In the genomic region with DNA sequence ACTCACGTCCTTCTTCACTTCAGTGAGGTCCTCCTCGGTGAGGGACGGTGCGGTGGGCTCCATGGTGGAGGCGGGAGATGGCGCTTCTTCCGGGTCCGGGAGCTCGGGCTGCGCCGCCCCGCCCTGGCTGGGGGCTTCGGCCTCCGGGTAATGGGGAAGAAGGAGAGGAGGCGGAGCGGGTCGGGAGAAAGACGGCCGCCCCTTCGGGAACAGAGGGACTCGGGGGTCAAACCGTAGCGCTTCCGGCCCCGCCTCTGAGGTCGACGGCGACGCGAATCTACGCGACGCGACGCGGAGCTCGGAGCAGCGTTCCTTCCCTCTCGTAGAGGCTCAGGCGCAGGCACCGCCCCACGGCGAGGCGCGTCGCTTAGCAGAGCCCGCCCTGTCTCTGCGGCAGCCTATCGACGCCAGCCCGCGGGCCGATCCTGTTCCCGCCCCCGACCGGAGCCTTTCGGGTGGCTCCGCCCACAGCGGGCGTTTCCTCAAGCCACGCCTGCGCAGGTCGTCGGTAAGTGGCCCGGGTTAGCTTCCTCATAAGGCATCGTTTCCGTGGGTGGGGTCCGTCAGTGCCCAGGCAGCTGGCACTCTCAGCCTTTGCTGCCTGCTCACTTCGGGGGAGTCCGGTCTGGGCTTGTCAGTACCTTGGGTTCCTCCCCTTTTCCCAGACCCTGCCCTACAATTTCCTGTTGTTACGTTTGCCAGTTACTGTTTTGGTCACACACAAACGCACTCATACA, we compare ENCODE assay signal across 1 cellular context.
A peak's percentile ranks its signal among the peaks of the same experiment; 100 is the strongest.
TF ChIP-seq lines count a peak whose summit lies in the region.

A gene (minus strand): TSS at position 343 of the 737 bp plus-strand sequence. CDS start 280 bp downstream, at position 63.

TF ChIP-seq in K562, 482 proteins besides CTCF, POLR2A, EP300 and RAD21 (continued from another document and continues in another):
- TF ChIP-seq MAZ (CRISPR knock-in tag; conservative IDR thresholded peaks at IDR 0.05 in 1 of 2, IDR thresholded peaks at IDR 0.05 in 1 of 2): peak; percentile 53 to 91; a peak in 2 of 4 replicates
- TF ChIP-seq, protein P1, sequence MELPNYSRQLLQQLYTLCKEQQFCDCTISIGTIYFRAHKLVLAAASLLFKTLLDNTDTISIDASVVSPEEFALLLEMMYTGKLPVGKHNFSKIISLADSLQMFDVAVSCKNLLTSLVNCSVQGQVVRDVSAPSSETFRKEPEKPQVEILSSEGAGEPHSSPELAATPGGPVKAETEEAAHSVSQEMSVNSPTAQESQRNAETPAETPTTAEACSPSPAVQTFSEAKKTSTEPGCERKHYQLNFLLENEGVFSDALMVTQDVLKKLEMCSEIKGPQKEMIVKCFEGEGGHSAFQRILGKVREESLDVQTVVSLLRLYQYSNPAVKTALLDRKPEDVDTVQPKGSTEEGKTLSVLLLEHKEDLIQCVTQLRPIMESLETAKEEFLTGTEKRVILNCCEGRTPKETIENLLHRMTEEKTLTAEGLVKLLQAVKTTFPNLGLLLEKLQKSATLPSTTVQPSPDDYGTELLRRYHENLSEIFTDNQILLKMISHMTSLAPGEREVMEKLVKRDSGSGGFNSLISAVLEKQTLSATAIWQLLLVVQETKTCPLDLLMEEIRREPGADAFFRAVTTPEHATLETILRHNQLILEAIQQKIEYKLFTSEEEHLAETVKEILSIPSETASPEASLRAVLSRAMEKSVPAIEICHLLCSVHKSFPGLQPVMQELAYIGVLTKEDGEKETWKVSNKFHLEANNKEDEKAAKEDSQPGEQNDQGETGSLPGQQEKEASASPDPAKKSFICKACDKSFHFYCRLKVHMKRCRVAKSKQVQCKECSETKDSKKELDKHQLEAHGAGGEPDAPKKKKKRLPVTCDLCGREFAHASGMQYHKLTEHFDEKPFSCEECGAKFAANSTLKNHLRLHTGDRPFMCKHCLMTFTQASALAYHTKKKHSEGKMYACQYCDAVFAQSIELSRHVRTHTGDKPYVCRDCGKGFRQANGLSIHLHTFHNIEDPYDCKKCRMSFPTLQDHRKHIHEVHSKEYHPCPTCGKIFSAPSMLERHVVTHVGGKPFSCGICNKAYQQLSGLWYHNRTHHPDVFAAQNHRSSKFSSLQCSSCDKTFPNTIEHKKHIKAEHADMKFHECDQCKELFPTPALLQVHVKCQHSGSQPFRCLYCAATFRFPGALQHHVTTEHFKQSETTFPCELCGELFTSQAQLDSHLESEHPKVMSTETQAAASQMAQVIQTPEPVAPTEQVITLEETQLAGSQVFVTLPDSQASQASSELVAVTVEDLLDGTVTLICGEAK (IDR thresholded peaks at IDR 0.05): 0 out of 2 replicates have a peak, but pooled peaks have one; percentile 57
- TF ChIP-seq, protein P1 (CRISPR knock-in tag; IDR thresholded peaks at IDR 0.05): no peak
- no peak for TF ChIP-seq ZKSCAN8 (CRISPR knock-in tag; IDR thresholded peaks at IDR 0.05)
- TF ChIP-seq, protein P2, sequence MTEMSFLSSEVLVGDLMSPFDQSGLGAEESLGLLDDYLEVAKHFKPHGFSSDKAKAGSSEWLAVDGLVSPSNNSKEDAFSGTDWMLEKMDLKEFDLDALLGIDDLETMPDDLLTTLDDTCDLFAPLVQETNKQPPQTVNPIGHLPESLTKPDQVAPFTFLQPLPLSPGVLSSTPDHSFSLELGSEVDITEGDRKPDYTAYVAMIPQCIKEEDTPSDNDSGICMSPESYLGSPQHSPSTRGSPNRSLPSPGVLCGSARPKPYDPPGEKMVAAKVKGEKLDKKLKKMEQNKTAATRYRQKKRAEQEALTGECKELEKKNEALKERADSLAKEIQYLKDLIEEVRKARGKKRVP (CRISPR knock-in tag; IDR thresholded peaks at IDR 0.05): peak; percentile 10; the same call in 1 of the 2 replicates
- TF ChIP-seq SRF (CRISPR knock-in tag; IDR thresholded peaks at IDR 0.05): peak; percentile 94 to 99
- TF ChIP-seq BRCA1 (IDR thresholded peaks at IDR 0.05): no peak
- no peak for TF ChIP-seq BRCA1 (CRISPR knock-in tag; IDR thresholded peaks at IDR 0.05)
- TF ChIP-seq EHMT2 (IDR thresholded peaks at IDR 0.05): no peak
- TF ChIP-seq, protein P3, sequence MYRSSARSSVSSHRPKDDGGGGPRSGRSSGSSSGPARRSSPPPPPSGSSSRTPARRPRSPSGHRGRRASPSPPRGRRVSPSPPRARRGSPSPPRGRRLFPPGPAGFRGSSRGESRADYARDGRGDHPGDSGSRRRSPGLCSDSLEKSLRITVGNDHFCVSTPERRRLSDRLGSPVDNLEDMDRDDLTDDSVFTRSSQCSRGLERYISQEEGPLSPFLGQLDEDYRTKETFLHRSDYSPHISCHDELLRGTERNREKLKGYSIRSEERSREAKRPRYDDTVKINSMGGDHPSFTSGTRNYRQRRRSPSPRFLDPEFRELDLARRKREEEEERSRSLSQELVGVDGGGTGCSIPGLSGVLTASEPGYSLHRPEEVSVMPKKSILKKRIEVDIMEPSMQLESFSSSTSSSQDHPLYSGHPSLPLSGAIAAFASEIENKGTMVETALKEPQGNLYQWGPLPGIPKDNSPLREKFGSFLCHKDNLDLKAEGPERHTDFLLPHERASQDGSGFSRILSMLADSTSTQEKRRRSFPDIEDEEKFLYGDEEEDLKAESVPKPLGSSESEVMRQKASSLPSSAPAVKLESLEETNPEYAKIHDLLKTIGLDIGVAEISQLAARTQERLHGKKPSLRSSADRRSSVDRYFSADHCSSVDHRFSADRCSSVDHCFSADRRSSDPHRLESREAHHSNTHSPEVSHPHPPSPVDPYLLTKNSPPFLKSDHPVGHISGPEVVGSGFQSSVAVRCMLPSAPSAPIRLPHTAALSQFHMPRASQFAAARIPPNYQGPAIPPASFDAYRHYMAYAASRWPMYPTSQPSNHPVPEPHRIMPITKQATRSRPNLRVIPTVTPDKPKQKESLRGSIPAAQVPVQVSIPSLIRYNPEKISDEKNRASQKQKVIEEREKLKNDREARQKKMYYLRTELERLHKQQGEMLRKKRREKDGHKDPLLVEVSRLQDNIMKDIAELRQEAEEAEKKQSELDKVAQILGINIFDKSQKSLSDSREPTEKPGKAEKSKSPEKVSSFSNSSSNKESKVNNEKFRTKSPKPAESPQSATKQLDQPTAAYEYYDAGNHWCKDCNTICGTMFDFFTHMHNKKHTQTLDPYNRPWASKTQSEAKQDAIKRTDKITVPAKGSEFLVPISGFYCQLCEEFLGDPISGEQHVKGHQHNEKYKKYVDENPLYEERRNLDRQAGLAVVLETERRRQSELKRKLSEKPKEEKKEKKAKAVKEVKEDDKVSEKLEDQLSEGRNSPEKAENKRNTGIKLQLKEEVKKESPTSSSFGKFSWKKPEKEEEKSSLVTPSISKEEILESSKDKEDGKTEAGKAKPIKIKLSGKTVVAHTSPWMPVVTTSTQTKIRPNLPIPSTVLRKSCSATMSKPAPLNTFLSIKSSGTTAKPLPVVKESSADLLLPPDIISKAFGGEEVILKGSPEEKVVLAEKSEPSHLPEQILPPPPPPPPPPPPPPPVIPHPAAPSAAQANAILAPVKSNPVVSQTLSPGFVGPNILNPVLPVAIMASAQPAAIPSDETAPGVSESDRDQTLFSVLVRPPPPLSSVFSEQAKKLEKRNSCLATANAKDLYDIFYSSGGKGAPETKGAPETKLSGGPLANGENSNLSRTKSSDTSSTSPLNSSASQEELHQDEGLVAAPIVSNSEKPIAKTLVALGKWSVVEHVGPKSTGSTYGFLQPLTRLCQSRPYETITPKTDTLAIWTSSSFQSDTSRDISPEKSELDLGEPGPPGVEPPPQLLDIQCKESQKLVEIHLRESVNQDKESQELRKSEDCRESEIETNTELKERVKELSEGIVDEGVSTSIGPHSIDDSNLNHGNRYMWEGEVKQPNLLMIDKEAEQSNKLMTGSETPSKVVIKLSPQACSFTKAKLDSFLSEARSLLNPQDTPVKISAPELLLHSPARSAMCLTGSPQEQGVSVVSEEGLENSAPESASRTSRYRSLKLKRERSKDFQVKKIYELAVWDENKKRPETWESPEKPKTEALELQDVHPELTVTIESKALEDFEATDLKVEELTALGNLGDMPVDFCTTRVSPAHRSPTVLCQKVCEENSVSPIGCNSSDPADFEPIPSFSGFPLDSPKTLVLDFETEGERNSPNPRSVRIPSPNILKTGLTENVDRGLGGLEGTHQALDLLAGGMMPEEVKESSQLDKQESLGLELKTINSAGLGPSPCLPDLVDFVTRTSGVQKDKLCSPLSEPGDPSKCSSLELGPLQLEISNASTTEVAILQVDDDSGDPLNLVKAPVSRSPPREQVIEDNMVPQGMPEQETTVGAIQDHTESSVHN (IDR thresholded peaks at IDR 0.05; ENCODE audit: borderline replicate concordance in 1 of 2, low read depth in 1 of 2): peak in 1 of 2 experiments; percentile 26; a peak in 1 of 4 replicates
- peak; percentile 43 for TF ChIP-seq TAF1 (IDR thresholded peaks at IDR 0.05; ENCODE audit: control insufficient read depth, extremely low read depth, insufficient read depth, low read length, severe bottlenecking)
- TF ChIP-seq HNRNPLL (IDR thresholded peaks at IDR 0.05; ENCODE audit: low read depth, low read length, poor library complexity, severe bottlenecking): peak; percentile 45
- no peak for TF ChIP-seq SRSF3 (IDR thresholded peaks at IDR 0.05; ENCODE audit: insufficient read depth, low read length)
- TF ChIP-seq DDX20 (tag; IDR thresholded peaks at IDR 0.05; ENCODE audit: low read depth): no peak
- TF ChIP-seq, protein P4, sequence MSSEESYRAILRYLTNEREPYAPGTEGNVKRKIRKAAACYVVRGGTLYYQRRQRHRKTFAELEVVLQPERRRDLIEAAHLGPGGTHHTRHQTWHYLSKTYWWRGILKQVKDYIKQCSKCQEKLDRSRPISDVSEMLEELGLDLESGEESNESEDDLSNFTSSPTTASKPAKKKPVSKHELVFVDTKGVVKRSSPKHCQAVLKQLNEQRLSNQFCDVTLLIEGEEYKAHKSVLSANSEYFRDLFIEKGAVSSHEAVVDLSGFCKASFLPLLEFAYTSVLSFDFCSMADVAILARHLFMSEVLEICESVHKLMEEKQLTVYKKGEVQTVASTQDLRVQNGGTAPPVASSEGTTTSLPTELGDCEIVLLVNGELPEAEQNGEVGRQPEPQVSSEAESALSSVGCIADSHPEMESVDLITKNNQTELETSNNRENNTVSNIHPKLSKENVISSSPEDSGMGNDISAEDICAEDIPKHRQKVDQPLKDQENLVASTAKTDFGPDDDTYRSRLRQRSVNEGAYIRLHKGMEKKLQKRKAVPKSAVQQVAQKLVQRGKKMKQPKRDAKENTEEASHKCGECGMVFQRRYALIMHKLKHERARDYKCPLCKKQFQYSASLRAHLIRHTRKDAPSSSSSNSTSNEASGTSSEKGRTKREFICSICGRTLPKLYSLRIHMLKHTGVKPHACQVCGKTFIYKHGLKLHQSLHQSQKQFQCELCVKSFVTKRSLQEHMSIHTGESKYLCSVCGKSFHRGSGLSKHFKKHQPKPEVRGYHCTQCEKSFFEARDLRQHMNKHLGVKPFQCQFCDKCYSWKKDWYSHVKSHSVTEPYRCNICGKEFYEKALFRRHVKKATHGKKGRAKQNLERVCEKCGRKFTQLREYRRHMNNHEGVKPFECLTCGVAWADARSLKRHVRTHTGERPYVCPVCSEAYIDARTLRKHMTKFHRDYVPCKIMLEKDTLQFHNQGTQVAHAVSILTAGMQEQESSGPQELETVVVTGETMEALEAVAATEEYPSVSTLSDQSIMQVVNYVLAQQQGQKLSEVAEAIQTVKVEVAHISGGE (CRISPR knock-in tag; IDR thresholded peaks at IDR 0.05): peak in 1 of 3 experiments; percentile 75; a peak in 2 of 6 replicates
- no peak for TF ChIP-seq ZNF41 (CRISPR knock-in tag; conservative IDR thresholded peaks at IDR 0.05)
- peak; percentile 59; the same call in 1 of the 2 replicates for TF ChIP-seq SMARCA4 (IDR thresholded peaks at IDR 0.05)
- TF ChIP-seq FIP1L1 (IDR thresholded peaks at IDR 0.05; ENCODE audit: low read depth, low read length, poor library complexity, severe bottlenecking): peak; percentile 60
- TF ChIP-seq CHCHD3 (CRISPR knock-in tag; IDR thresholded peaks at IDR 0.05): no peak
- peak; percentile 99 for TF ChIP-seq CREM (IDR thresholded peaks at IDR 0.05; ENCODE audit: low read depth)
- TF ChIP-seq, protein P5, sequence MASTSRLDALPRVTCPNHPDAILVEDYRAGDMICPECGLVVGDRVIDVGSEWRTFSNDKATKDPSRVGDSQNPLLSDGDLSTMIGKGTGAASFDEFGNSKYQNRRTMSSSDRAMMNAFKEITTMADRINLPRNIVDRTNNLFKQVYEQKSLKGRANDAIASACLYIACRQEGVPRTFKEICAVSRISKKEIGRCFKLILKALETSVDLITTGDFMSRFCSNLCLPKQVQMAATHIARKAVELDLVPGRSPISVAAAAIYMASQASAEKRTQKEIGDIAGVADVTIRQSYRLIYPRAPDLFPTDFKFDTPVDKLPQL (IDR thresholded peaks at IDR 0.05; ENCODE audit: extremely low read depth, insufficient read length): no peak
- peak in 1 of 2 experiments; percentile 77; a peak in 2 of 4 replicates for TF ChIP-seq FOXK2 (conservative IDR thresholded peaks at IDR 0.05 in 1 of 2, IDR thresholded peaks at IDR 0.05 in 1 of 2; ENCODE audit: low read depth in 2 of 2)
- TF ChIP-seq, protein P6, sequence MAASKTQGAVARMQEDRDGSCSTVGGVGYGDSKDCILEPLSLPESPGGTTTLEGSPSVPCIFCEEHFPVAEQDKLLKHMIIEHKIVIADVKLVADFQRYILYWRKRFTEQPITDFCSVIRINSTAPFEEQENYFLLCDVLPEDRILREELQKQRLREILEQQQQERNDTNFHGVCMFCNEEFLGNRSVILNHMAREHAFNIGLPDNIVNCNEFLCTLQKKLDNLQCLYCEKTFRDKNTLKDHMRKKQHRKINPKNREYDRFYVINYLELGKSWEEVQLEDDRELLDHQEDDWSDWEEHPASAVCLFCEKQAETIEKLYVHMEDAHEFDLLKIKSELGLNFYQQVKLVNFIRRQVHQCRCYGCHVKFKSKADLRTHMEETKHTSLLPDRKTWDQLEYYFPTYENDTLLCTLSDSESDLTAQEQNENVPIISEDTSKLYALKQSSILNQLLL (CRISPR knock-in tag; IDR thresholded peaks at IDR 0.05; ENCODE audit: borderline replicate concordance): no peak
- TF ChIP-seq ZNF140 (CRISPR knock-in tag; IDR thresholded peaks at IDR 0.05): no peak
